Comparison of ENCODE assay signal across 7 cellular contexts in the genomic region with DNA sequence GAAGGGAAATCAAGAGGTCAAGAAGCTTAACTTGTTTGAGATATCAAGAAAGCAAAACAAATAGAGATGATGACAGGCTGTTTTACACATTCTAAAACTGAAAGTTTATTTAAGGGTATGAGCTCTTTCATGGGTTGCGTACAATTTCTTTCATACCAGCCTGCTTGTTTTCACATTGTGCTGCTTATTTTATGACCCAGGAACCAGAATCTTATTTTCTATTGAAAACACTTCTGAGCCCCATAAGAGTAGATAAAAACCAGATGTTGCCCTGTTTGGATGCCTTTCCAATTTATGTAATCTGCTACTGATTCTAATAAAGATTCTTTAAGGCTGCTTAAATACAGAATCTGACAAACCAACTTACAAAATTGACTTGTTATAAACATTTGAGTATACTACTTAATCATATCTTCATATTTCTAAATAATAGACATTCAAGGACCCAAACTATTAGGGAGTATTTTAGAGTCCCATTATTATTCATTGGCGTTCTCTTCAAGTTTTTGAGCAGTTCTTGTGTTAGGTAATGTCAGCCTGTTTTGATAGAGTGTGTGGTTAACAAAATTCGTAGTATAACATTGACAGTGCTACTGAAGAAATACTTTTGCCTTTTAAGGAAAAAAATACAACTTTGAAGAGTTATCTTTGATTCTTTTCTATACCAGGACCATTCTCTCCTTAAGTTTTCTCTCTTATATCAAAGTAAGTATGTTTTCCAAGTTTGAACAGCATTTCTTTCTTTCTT.
DNase-seq lines count a peak whose midpoint lies in the region; ATAC-seq and TF ChIP-seq lines count a peak whose summit lies in the region.

No MANE protein-coding gene starts in this region.

- H3K4me3 ChIP-seq in heart right ventricle = peak overlapping the region in 4 of 10 donors; percentile 3 to 16 (median 10)
- no peak overlapping the region for H3K4me3 ChIP-seq in upper lobe of right lung

- H3K27me3 ChIP-seq in heart right ventricle = no peaks in the 10 kb centered on the region
- H3K27me3 ChIP-seq in upper lobe of right lung = no peaks in the 10 kb centered on the region

- peaks cover 0 to 3% (median 0%) of the 10 kb centered on the region in 3 donors for H3K36me3 Mint-ChIP-seq in immature natural killer cell
- H3K36me3 Mint-ChIP-seq in activated naive CD8-positive, alpha-beta T cell treated with anti-CD3 and anti-CD28 coated beads for 36 hours = peaks cover 6% of the 10 kb centered on the region

- 38 to 41% methylated on average over 3 of the region's 3 CpGs for WGBS in heart right ventricle, 2 donors

- H3K4me1 Mint-ChIP-seq in immature natural killer cell = no peaks in the 10 kb centered on the region
- peaks cover 4% of the 10 kb centered on the region for H3K4me1 Mint-ChIP-seq in activated naive CD8-positive, alpha-beta T cell treated with anti-CD3 and anti-CD28 coated beads for 36 hours

- intact Hi-C loops in heart right ventricle (cut with DNase I) (no loop called here), upper lobe of right lung (cut with DNase I) (no loop called here)

- no peaks in the 10 kb centered on the region for H3K9me3 Mint-ChIP-seq in immature natural killer cell
- no peaks in the 10 kb centered on the region for H3K9me3 Mint-ChIP-seq in activated naive CD8-positive, alpha-beta T cell treated with anti-CD3 and anti-CD28 coated beads for 36 hours

- H3K36me3 ChIP-seq in heart right ventricle (peaks cover 0 to 43% (median 0%) of the 10 kb centered on the region in 9 donors), upper lobe of right lung (no peaks in the 10 kb centered on the region)

- DNase-seq in heart right ventricle = no peak
- DNase-seq in upper lobe of right lung = no peak
- no peak for DNase-seq in NCI-H1436 treated with DMSO at 0.1 percent for 48 hours (lab: John Stamatoyannopoulos, UW)
- no peak for DNase-seq in immature natural killer cell
- DNase-seq in activated naive CD8-positive, alpha-beta T cell treated with anti-CD3 and anti-CD28 coated beads for 36 hours = no peak

- H3K27ac Mint-ChIP-seq in immature natural killer cell = peak overlapping the region in 1 of 6 donors; percentile 54
- no peak overlapping the region for H3K27ac Mint-ChIP-seq in activated naive CD8-positive, alpha-beta T cell treated with anti-CD3 and anti-CD28 coated beads for 36 hours

- no peaks in the 10 kb centered on the region for H3K27me3 Mint-ChIP-seq in immature natural killer cell (ENCODE audit: low read depth in 3 of 3)
- no peaks in the 10 kb centered on the region for H3K27me3 Mint-ChIP-seq in activated naive CD8-positive, alpha-beta T cell treated with anti-CD3 and anti-CD28 coated beads for 36 hours

- peak overlapping the region in 8 of 10 donors; percentile 19 to 74 (median 65) for H3K27ac ChIP-seq in heart right ventricle
- peak overlapping the region; percentile 21 for H3K27ac ChIP-seq in upper lobe of right lung

- TF ChIP-seq CTCF in heart right ventricle (IDR thresholded peaks at IDR 0.05) (no peak), upper lobe of right lung (IDR thresholded peaks at IDR 0.05) (no peak)

- no peaks in the 10 kb centered on the region for H3K9me3 ChIP-seq in heart right ventricle
- H3K9me3 ChIP-seq in upper lobe of right lung = no peaks in the 10 kb centered on the region

- no peak overlapping the region for H3K4me3 Mint-ChIP-seq in immature natural killer cell
- H3K4me3 Mint-ChIP-seq in activated naive CD8-positive, alpha-beta T cell treated with anti-CD3 and anti-CD28 coated beads for 36 hours = no peak overlapping the region

- peak; percentile 75 for ATAC-seq in GM21381 (IDR thresholded peaks at IDR 0.05; ENCODE audit: unreplicated experiment)
- peak; percentile 82 for ATAC-seq in HG03442 (IDR thresholded peaks at IDR 0.05; ENCODE audit: unreplicated experiment)
- ATAC-seq in heart right ventricle = peak in 3 of 8 donors; percentile 13 to 35 (median 17)
- peak; percentile 25 for ATAC-seq in upper lobe of right lung

- H3K4me1 ChIP-seq in heart right ventricle = peaks cover 24 to 99% (median 91%) of the 10 kb centered on the region in 9 donors
- peaks cover 27% of the 10 kb centered on the region for H3K4me1 ChIP-seq in upper lobe of right lung
